ENCODE assay signal across 13 cellular contexts in the genomic region with DNA sequence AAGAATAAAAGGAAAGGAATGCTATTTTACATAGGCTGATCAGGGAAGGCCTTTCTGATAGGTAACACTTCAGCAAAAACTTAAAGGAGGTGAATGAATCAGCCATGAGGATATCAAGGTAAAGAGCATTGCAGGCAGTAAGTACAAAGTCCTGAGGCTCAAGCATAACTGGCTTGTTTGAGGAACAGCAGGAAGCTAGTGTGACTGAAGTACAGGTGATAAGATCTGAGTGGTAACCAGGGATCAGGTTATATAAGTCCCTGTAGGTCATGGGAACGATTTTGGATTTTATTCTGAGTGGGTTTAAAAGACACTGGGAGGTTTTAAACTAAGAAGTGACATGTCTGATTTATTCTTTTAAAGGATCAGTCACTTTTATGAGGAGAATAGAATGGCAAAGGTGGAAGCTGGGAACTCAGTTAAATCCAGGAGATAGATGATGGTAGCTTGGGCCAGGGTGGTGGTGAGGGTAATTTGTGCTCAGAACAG. TPM values are rescaled to one million over a fixed set of nuclear protein-coding genes. Genes with fewer than 3 reads are reported as not detected.
DNase-seq lines count a peak whose midpoint lies in the region; FAIRE-seq and TF ChIP-seq lines count a peak whose summit lies in the region.
"Had no signal": no experiment of that assay in that cellular context is flagged by ENCODE, and none has a peak within 500 bp of the region (broad histone marks: within the 10 kb centered on the region; RNA-seq: fewer than 3 reads in every experiment).

No MANE protein-coding gene starts in this region.

- dilution Hi-C loops in mammary epithelial cell (cut with HindIII; ENCODE audit: low sequenced_read_pairs), result no loop called here

- no peak overlapping the region for H3K4me2 ChIP-seq in mammary epithelial cell (ENCODE audit: insufficient read depth, low read depth, low read length)
- H3K4me2 ChIP-seq: GM23338 had no signal

- no peaks in the 10 kb centered on the region for H4K20me1 ChIP-seq in mammary epithelial cell (ENCODE audit: insufficient read depth, low read length)

- TF ChIP-seq CTCF in mammary epithelial cell (conservative IDR thresholded peaks at IDR 0.05 in 1 of 2, IDR thresholded peaks at IDR 0.05 in 1 of 2; ENCODE audit: extremely low read depth in 1 of 2, insufficient read depth in 1 of 2, low read depth in 1 of 2, low read length in 2 of 2) (no peak), Peyer's patch (IDR thresholded peaks at IDR 0.05) (no peak), liver (IDR thresholded peaks at IDR 0.05; ENCODE audit: low read depth, low read length, missing input control) (no peak), GM13977 (IDR thresholded peaks at IDR 0.05; ENCODE audit: extremely low read depth, insufficient read depth, missing control alignments) (no peak)

- H3K4me3 ChIP-seq in mammary epithelial cell (replicated peaks in 1 of 3; ENCODE audit: insufficient read depth in 1 of 3, low read depth in 2 of 3, low read length in 3 of 3) (no peak overlapping the region), Peyer's patch (no peak overlapping the region), liver (ENCODE audit: low read depth in 1 of 3, low read length in 3 of 3) (no peak overlapping the region)
- H3K4me3 ChIP-seq: cardiac muscle cell, GM23338 had no signal

- no peaks in the 10 kb centered on the region for H3K79me2 ChIP-seq in mammary epithelial cell (ENCODE audit: insufficient read depth, low read length)

- intact Hi-C loops in mammary epithelial cell (cut with micrococcal nuclease), result no loop called here

- H3K27ac ChIP-seq in mammary epithelial cell (ENCODE audit: insufficient read depth, low read depth, low read length), result no peak overlapping the region
- H3K27ac ChIP-seq in Peyer's patch, result peak overlapping the region in 3 of 4 donors; percentile 36 to 90 (median 83)
- H3K27ac ChIP-seq in liver (ENCODE audit: low read depth in 1 of 2, low read length in 2 of 2), result no peak overlapping the region
- H3K27ac ChIP-seq: cardiac muscle cell, WERI-Rb-1 had no signal

- FAIRE-seq in H54 (lab: Jason Lieb, UNC), result no peak

- in situ Hi-C loops in T47D (cut with HindIII; ENCODE audit: low pct_unique_long_range_greater_than_20kb, low sequenced_read_pairs) (no loop called here), mammary epithelial cell (cut with MboI; ENCODE audit: low sequenced_read_pairs in 2 of 2) (no loop called here), GM13977 (cut with MboI; ENCODE audit: low pct_unique_long_range_greater_than_20kb, low sequenced_read_pairs, unreplicated experiment) (no loop called here)

- TF ChIP-seq POLR2A in Peyer's patch (IDR thresholded peaks at IDR 0.05) (no peak), H54 (IDR thresholded peaks at IDR 0.05; ENCODE audit: low read depth, low read length) (no peak)

- H3K9ac ChIP-seq in mammary epithelial cell (ENCODE audit: insufficient read depth, low read length), result no peak overlapping the region
- H3K9ac ChIP-seq in liver (ENCODE audit: low read depth in 1 of 2, low read length in 2 of 2), result no peak overlapping the region

- WGBS in mammary epithelial cell (ENCODE audit: low coverage, missing lambda C conversion rate), result 0% methylated on average over 1 of the region's 1 CpG
- WGBS in liver, result 8% methylated on average over 1 of the region's 1 CpG

- no peak overlapping the region for H2AFZ ChIP-seq in mammary epithelial cell (ENCODE audit: low read depth, low read length)
- H2AFZ ChIP-seq: GM23338 had no signal

- H3K27me3 ChIP-seq in mammary epithelial cell (ENCODE audit: insufficient read depth, low read length), result no peaks in the 10 kb centered on the region
- no peaks in the 10 kb centered on the region for H3K27me3 ChIP-seq in Peyer's patch
- no peaks in the 10 kb centered on the region for H3K27me3 ChIP-seq in liver (ENCODE audit: control insufficient read depth in 4 of 4, insufficient read depth in 4 of 4, low read length in 3 of 4)
- H3K27me3 ChIP-seq: cardiac muscle cell had no signal

- BruUV-seq in mammary epithelial cell (replicated peaks; lab: Mats Ljungman, UMichigan), result no TSS peak

- no peak for TF ChIP-seq RAD21 in liver (IDR thresholded peaks at IDR 0.05)

- no peaks in the 10 kb centered on the region for H3K4me1 ChIP-seq in mammary epithelial cell (ENCODE audit: insufficient read depth, low read length)
- no peaks in the 10 kb centered on the region for H3K4me1 ChIP-seq in Peyer's patch
- H3K4me1 ChIP-seq in liver (ENCODE audit: control insufficient read depth in 4 of 4, insufficient read depth in 4 of 4, low read length in 3 of 4), result no peaks in the 10 kb centered on the region

- DNase-seq in T47D (ENCODE audit: low read depth in 1 of 2, low spot score in 1 of 2), result peak; percentile 7 to 50
- DNase-seq in mammary epithelial cell, result no peak
- no peak for DNase-seq in Peyer's patch
- DNase-seq in AG08396 (ENCODE audit: low spot score), result no peak
- DNase-seq in H54 (ENCODE audit: insufficient read length, low spot score), result no peak
- DNase-seq in GM13977 (ENCODE audit: low spot score), result no peak
- DNase-seq in AG20443 (ENCODE audit: low spot score), result no peak
- DNase-seq: effector CD4-positive, alpha-beta T cell; NCI-H1694 treated with DMSO at 0.1 percent for 48 hours; WERI-Rb-1 had no signal

- no peaks in the 10 kb centered on the region for H3K36me3 ChIP-seq in mammary epithelial cell (ENCODE audit: insufficient read depth, low read length)
- no peaks in the 10 kb centered on the region for H3K36me3 ChIP-seq in Peyer's patch
- no peaks in the 10 kb centered on the region for H3K36me3 ChIP-seq in liver (ENCODE audit: control insufficient read depth in 4 of 4, insufficient read depth in 3 of 4, low read depth in 1 of 4, low read length in 3 of 4)
- H3K36me3 ChIP-seq: cardiac muscle cell, WERI-Rb-1 had no signal

- no peaks in the 10 kb centered on the region for H3K9me3 ChIP-seq in mammary epithelial cell (replicated peaks; ENCODE audit: insufficient read depth, low read length)
- no peaks in the 10 kb centered on the region for H3K9me3 ChIP-seq in Peyer's patch
- H3K9me3 ChIP-seq in liver (ENCODE audit: control insufficient read depth in 4 of 4, low read length in 3 of 4), result no peaks in the 10 kb centered on the region

- CTCF ChIA-PET in mammary epithelial cell (lab: Charles Lee; ENCODE audit: low non-redundant PET), result no interaction called here

TF ChIP-seq in liver, 16 proteins besides CTCF, POLR2A, EP300 and RAD21:
- TF ChIP-seq TAF1 (conservative IDR thresholded peaks at IDR 0.05) (no peak), EGR1 (IDR thresholded peaks at IDR 0.05; ENCODE audit: low read depth in 2 of 2) (no peak), HNF4A (conservative IDR thresholded peaks at IDR 0.05) (peak; percentile 25 to 38), YY1 (IDR thresholded peaks at IDR 0.05) (no peak), FOXA2 (IDR thresholded peaks at IDR 0.05) (no peak)

RNA-seq across cellular contexts. Expression of a gene that starts 47.1 kb away (rescaled TPM):
- 10 to 100 TPM; 59.5 to 62.0 TPM for total RNA-seq in mammary epithelial cell
- 27.9 TPM for polyA plus RNA-seq in mammary epithelial cell
- polyA minus RNA-seq in mammary epithelial cell, result 20.1 TPM
- total RNA-seq in Peyer's patch, result 100 to 1,000 TPM; 111 to 154 (median 114) TPM
- total RNA-seq in liver, result 10 to 100 TPM; 40.9 to 55.9 TPM
- polyA plus RNA-seq in liver, result 10 to 100 TPM; 10.6 to 40.5 TPM

Comparison
In these comparisons a context has a peak if more than half of its experiments do, and no peak if none do; other contexts are left out.
1. DNase-seq: peak in T47D (2 of 2); none in mammary epithelial cell (single experiment), Peyer's patch (0 of 3), AG08396 (single experiment), H54 (single experiment), GM13977 (single experiment) and AG20443 (single experiment).
2. H3K27ac ChIP-seq: peak in Peyer's patch (3 of 4); none in mammary epithelial cell (single experiment) and liver (0 of 2).